20 cellular contexts compared by ENCODE assay signal in the genomic region with DNA sequence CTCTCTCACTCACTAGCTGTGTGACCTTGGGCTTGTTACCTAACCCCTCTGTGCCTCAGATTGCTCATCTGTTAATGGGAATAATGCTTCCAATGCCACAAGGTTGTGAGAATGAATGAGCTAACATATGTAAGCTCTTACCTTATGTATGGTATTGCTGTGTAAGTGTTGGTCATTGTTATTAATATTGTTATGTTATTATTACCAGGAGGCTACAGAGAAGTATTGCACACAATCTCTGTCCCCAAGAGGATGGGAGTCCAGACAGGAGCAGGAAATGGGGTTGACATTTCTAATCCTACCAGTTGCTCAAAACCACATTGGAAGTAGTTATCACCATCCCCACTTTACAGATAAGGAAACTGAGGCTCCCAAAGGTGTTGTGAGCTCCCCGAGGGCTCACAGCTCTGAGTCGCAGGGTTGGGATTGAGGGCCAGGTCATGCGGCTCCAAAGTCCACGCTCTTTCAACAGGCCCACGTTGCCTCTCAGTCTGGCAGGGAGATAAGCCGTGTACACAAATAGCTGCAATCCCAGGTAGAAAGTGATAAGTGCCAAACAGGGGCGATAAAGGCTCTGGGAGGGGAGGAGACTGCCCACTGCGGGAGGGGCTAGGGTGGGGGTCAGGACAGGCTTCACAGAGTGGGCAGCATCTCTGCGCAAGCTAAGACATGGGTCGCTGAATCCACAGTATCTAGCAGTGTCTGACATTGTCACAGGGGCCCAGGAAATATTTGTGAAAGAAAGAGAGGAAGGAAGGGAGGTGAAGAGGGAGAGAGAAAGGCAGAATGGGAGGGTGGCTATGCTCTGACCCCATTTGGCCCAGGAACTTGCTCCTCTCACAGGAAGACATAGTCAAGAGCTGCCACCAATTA. TPM values are rescaled to one million over a fixed set of nuclear protein-coding genes. Genes with fewer than 3 reads are reported as not detected.
A peak's percentile ranks its signal among the peaks of the same experiment; 100 is the strongest.
DNase-seq lines count a peak whose midpoint lies in the region; ATAC-seq, FAIRE-seq and TF ChIP-seq lines count a peak whose summit lies in the region.
"Had no signal": no experiment of that assay in that cellular context is flagged by ENCODE, and none has a peak within 500 bp of the region (broad histone marks: within the 10 kb centered on the region; RNA-seq: fewer than 3 reads in every experiment).

No MANE protein-coding gene starts in this region.

- ATAC-seq in lower lobe of right lung, result peak in 1 of 2 donors; percentile 71
- ATAC-seq in GM18861 (IDR thresholded peaks at IDR 0.05; ENCODE audit: unreplicated experiment), result no peak
- ATAC-seq: foreskin keratinocyte, psoas muscle had no signal

- peaks cover 36% of the 10 kb centered on the region for H3K4me1 ChIP-seq in lower lobe of right lung
- no peaks in the 10 kb centered on the region for H3K4me1 ChIP-seq in tibial artery
- H3K4me1 ChIP-seq: foreskin keratinocyte, psoas muscle had no signal

- H3K36me3 ChIP-seq in lower lobe of right lung, result no peaks in the 10 kb centered on the region
- H3K36me3 ChIP-seq in tibial artery, result no peaks in the 10 kb centered on the region

- DNase-seq in NCI-H146 (lab: John Stamatoyannopoulos, UW), result peak; percentile 8
- no peak for DNase-seq in NCI-H146 treated with DMSO at 0.1 percent for 48 hours (lab: John Stamatoyannopoulos, UW; ENCODE audit: unreplicated experiment)
- DNase-seq in lower lobe of right lung, result peak; percentile 51
- DNase-seq in tibial artery, result peak; percentile 3 to 43
- DNase-seq in RCC 7860 (ENCODE audit: low spot score), result no peak
- no peak for DNase-seq in activated naive CD4-positive, alpha-beta T cell treated with anti-CD3 and anti-CD28 coated beads for 36 hours
- DNase-seq: activated CD4-positive, alpha-beta T cell treated with anti-CD3 and anti-CD28 coated beads, Interleukin-2, amount 10 ng/mL, durations not matched to agents 24 days and 14 days; activated T-cell treated with anti-CD3 and anti-CD28 coated beads, Interleukin-2, amount 50 U/mL, for 24 hours; effector memory CD4-positive, alpha-beta T cell; foreskin keratinocyte; GDM1; immature natural killer cell; NCI-H1930; NCI-H526 treated with DMSO at 0.1 percent for 48 hours; trophoblast cell had no signal

- TF ChIP-seq CTCF in lower lobe of right lung (IDR thresholded peaks at IDR 0.05) (no peak), tibial artery (IDR thresholded peaks at IDR 0.05) (no peak)

- intact Hi-C loops in dendritic cell treated with granulocyte-macrophage colony-stimulating factor and Interleukin-4, amounts not matched to agents 40 ng/mL and 50 ng/mL, for 4 days (cut with micrococcal nuclease), result no loop called here
- intact Hi-C loops in lower lobe of right lung (cut with DNase I), result no loop called here
- intact Hi-C loops in tibial artery (cut with DNase I; ENCODE audit: low total_unique reads), result no loop called here
- intact Hi-C loops in activated naive CD4-positive, alpha-beta T cell treated with anti-CD3 and anti-CD28 coated beads for 36 hours (cut with micrococcal nuclease), result no loop called here

- no peak for FAIRE-seq in RCC 7860 (lab: Jason Lieb, UNC)

- H3K9me3 ChIP-seq in lower lobe of right lung, result no peaks in the 10 kb centered on the region
- no peaks in the 10 kb centered on the region for H3K9me3 ChIP-seq in tibial artery
- H3K9me3 ChIP-seq: psoas muscle had no signal

- peak overlapping the region; percentile 50 for H3K27ac Mint-ChIP-seq in dendritic cell treated with granulocyte-macrophage colony-stimulating factor and Interleukin-4, amounts not matched to agents 40 ng/mL and 50 ng/mL, for 4 days
- no peak overlapping the region for H3K27ac Mint-ChIP-seq in activated naive CD4-positive, alpha-beta T cell treated with anti-CD3 and anti-CD28 coated beads for 36 hours
- H3K27ac Mint-ChIP-seq: activated CD4-positive, alpha-beta T cell treated with anti-CD3 and anti-CD28 coated beads, Interleukin-2, amount 10 ng/mL, durations not matched to agents 24 days and 14 days; activated T-cell treated with anti-CD3 and anti-CD28 coated beads, Interleukin-2, amount 50 U/mL, for 24 hours; immature natural killer cell had no signal

- CTCF ChIA-PET in activated naive CD4-positive, alpha-beta T cell treated with anti-CD3 and anti-CD28 coated beads for 36 hours (lab: Charles Lee), result interaction anchor here (0.6 kb wide), 1 partner anchor 206 kb away, joined by 3 read pairs; no protein-coding TSS in a partner anchor

- H3K4me1 Mint-ChIP-seq in dendritic cell treated with granulocyte-macrophage colony-stimulating factor and Interleukin-4, amounts not matched to agents 40 ng/mL and 50 ng/mL, for 4 days (ENCODE audit: low read depth), result peaks cover 26% of the 10 kb centered on the region
- H3K4me1 Mint-ChIP-seq in activated naive CD4-positive, alpha-beta T cell treated with anti-CD3 and anti-CD28 coated beads for 36 hours (ENCODE audit: low read depth), result peaks cover 11% of the 10 kb centered on the region

- no peak overlapping the region for H3K4me3 ChIP-seq in lower lobe of right lung
- no peak overlapping the region for H3K4me3 ChIP-seq in tibial artery
- H3K4me3 ChIP-seq: psoas muscle had no signal

- H3K9me3 Mint-ChIP-seq in dendritic cell treated with granulocyte-macrophage colony-stimulating factor and Interleukin-4, amounts not matched to agents 40 ng/mL and 50 ng/mL, for 4 days, result no peaks in the 10 kb centered on the region
- H3K9me3 Mint-ChIP-seq in activated naive CD4-positive, alpha-beta T cell treated with anti-CD3 and anti-CD28 coated beads for 36 hours, result no peaks in the 10 kb centered on the region
- H3K9me3 Mint-ChIP-seq: activated CD4-positive, alpha-beta T cell treated with anti-CD3 and anti-CD28 coated beads, Interleukin-2, amount 10 ng/mL, durations not matched to agents 24 days and 14 days; activated T-cell treated with anti-CD3 and anti-CD28 coated beads, Interleukin-2, amount 50 U/mL, for 24 hours; CD8-positive, alpha-beta memory T cell; immature natural killer cell had no signal

- no peaks in the 10 kb centered on the region for H3K36me3 Mint-ChIP-seq in dendritic cell treated with granulocyte-macrophage colony-stimulating factor and Interleukin-4, amounts not matched to agents 40 ng/mL and 50 ng/mL, for 4 days (ENCODE audit: low read depth)
- no peaks in the 10 kb centered on the region for H3K36me3 Mint-ChIP-seq in activated naive CD4-positive, alpha-beta T cell treated with anti-CD3 and anti-CD28 coated beads for 36 hours (ENCODE audit: low read depth)
- H3K36me3 Mint-ChIP-seq: CD8-positive, alpha-beta memory T cell had no signal

- no peak overlapping the region for H3K27ac ChIP-seq in lower lobe of right lung
- no peak overlapping the region for H3K27ac ChIP-seq in tibial artery
- H3K27ac ChIP-seq: 22Rv1, foreskin keratinocyte, psoas muscle had no signal

- no peaks in the 10 kb centered on the region for H3K27me3 ChIP-seq in lower lobe of right lung (ENCODE audit: low read depth)
- no peaks in the 10 kb centered on the region for H3K27me3 ChIP-seq in tibial artery

- H3K4me3 Mint-ChIP-seq in dendritic cell treated with granulocyte-macrophage colony-stimulating factor and Interleukin-4, amounts not matched to agents 40 ng/mL and 50 ng/mL, for 4 days, result no peak overlapping the region
- H3K4me3 Mint-ChIP-seq in activated naive CD4-positive, alpha-beta T cell treated with anti-CD3 and anti-CD28 coated beads for 36 hours, result no peak overlapping the region
- H3K4me3 Mint-ChIP-seq: activated CD4-positive, alpha-beta T cell treated with anti-CD3 and anti-CD28 coated beads, Interleukin-2, amount 10 ng/mL, durations not matched to agents 24 days and 14 days; activated T-cell treated with anti-CD3 and anti-CD28 coated beads, Interleukin-2, amount 50 U/mL, for 24 hours; CD8-positive, alpha-beta memory T cell; immature natural killer cell had no signal

- peaks cover 48% of the 10 kb centered on the region for H3K27me3 Mint-ChIP-seq in dendritic cell treated with granulocyte-macrophage colony-stimulating factor and Interleukin-4, amounts not matched to agents 40 ng/mL and 50 ng/mL, for 4 days
- no peaks in the 10 kb centered on the region for H3K27me3 Mint-ChIP-seq in activated naive CD4-positive, alpha-beta T cell treated with anti-CD3 and anti-CD28 coated beads for 36 hours (ENCODE audit: low read depth)
- H3K27me3 Mint-ChIP-seq: activated T-cell treated with anti-CD3 and anti-CD28 coated beads, Interleukin-2, amount 50 U/mL, for 24 hours; CD8-positive, alpha-beta memory T cell had no signal

RNA-seq across cellular contexts. Expression of a gene that starts 9.6 kb away (rescaled TPM):
- 102 TPM for total RNA-seq in lower lobe of right lung
- 10 to 100 TPM; 15.6 to 18.3 TPM for total RNA-seq in activated naive CD4-positive, alpha-beta T cell treated with anti-CD3 and anti-CD28 coated beads for 36 hours

Comparison
In these comparisons a context has a peak if more than half of its experiments do, and no peak if none do; other contexts are left out.
1. DNase-seq: peak in NCI-H146 (single experiment), lower lobe of right lung (single experiment) and tibial artery (2 of 2); none in NCI-H146 treated with DMSO at 0.1 percent for 48 hours (single experiment), RCC 7860 (single experiment) and activated naive CD4-positive, alpha-beta T cell treated with anti-CD3 and anti-CD28 coated beads for 36 hours (single experiment).